In the genomic region with DNA sequence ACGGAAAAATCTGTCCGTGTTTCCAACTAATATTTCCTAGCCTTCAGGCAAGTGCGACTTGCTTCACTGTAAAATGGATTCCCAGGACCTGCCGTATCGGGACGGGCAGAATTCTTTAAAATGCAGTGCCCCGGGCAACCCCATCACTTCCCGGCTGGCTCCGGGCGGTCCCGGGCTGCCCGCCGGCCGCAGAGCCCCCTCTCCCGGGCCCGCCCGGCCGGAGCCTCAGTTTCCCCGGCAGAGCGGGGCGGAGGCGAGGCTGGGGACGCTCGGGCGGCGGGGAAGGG, we compare ENCODE assay signal across 16 cellular contexts.
DNase-seq lines count a peak whose midpoint lies in the region; ATAC-seq and TF ChIP-seq lines count a peak whose summit lies in the region.
"Had no signal": no experiment of that assay in that cellular context is flagged by ENCODE, and none has a peak within 500 bp of the region (broad histone marks: within the 10 kb centered on the region; RNA-seq: fewer than 3 reads in every experiment).

No MANE protein-coding gene starts in this region.

- ATAC-seq in GM23338, result no peak

- H3K4me3 ChIP-seq in GM23338 (peak overlapping the region; percentile 61), ascending aorta (peak overlapping the region in 1 of 2 donors; percentile 95), iPS DF 6.9 (ENCODE audit: low read length) (peak overlapping the region; percentile 34), skeletal muscle tissue (ENCODE audit: low read length in 3 of 3) (no peak overlapping the region)

- H3K9me3 Mint-ChIP-seq in GM23338, result no peaks in the 10 kb centered on the region; the same call in 2 of the 3 replicates
- H3K9me3 Mint-ChIP-seq: dendritic cell treated with granulocyte-macrophage colony-stimulating factor and Interleukin-4, amounts not matched to agents 40 ng/mL and 50 ng/mL, for 4 days had no signal

- peak overlapping the region; percentile 97 for H2AFZ ChIP-seq in GM23338

- H3K27ac Mint-ChIP-seq in GM23338, result no peak overlapping the region
- H3K27ac Mint-ChIP-seq: dendritic cell treated with granulocyte-macrophage colony-stimulating factor and Interleukin-4, amounts not matched to agents 40 ng/mL and 50 ng/mL, for 4 days had no signal

- WGBS in iPS DF 6.9 (ENCODE audit: insufficient coverage, insufficient read length), result no CpG with 5 or more reads among the region's 26 CpGs

- peaks cover 4% of the 10 kb centered on the region; the same call in 1 of the 3 replicates for H3K4me1 Mint-ChIP-seq in GM23338

- H3K79me2 ChIP-seq in GM23338 (replicated peaks; ENCODE audit: insufficient read depth), result no peaks in the 10 kb centered on the region

- no peak overlapping the region for H3K9ac ChIP-seq in skeletal muscle tissue (ENCODE audit: low read depth in 1 of 3, low read length in 3 of 3)
- H3K9ac ChIP-seq: KMS-11 had no signal

- no peaks in the 10 kb centered on the region for H3K36me3 Mint-ChIP-seq in GM23338 (ENCODE audit: low read depth)

- H4K20me1 ChIP-seq in GM23338 (replicated peaks; ENCODE audit: insufficient read depth), result no peaks in the 10 kb centered on the region

- H3K27me3 ChIP-seq in GM23338 (ENCODE audit: insufficient read depth), result peaks cover 41% of the 10 kb centered on the region
- H3K27me3 ChIP-seq in ascending aorta, result no peaks in the 10 kb centered on the region
- peaks cover 2% of the 10 kb centered on the region; the same call in 1 of the 2 replicates for H3K27me3 ChIP-seq in iPS DF 6.9 (ENCODE audit: control insufficient read depth, insufficient read depth, low read length)
- no peaks in the 10 kb centered on the region for H3K27me3 ChIP-seq in skeletal muscle tissue (ENCODE audit: control insufficient read depth in 3 of 3, insufficient read depth in 3 of 3, low read length in 3 of 3)

- H3K27ac ChIP-seq in GM23338 (ENCODE audit: low read depth) (no peak overlapping the region), ascending aorta (peak overlapping the region; percentile 99 to 100), iPS DF 6.9 (ENCODE audit: low read length) (no peak overlapping the region), skeletal muscle tissue (ENCODE audit: low read depth, low read length) (peak overlapping the region; percentile 98)
- H3K27ac ChIP-seq: KMS-11 had no signal

- TF ChIP-seq CTCF in GM23338 (conservative IDR thresholded peaks at IDR 0.05; ENCODE audit: low read depth in 2 of 2) (no peak), ascending aorta (IDR thresholded peaks at IDR 0.05) (no peak)

- H3K9me2 ChIP-seq in GM23338 (ENCODE audit: insufficient read depth), result no peaks in the 10 kb centered on the region

- no peaks in the 10 kb centered on the region for H3K9me3 ChIP-seq in ascending aorta
- no peaks in the 10 kb centered on the region for H3K9me3 ChIP-seq in iPS DF 6.9 (ENCODE audit: control insufficient read depth, insufficient read depth, low read length)
- H3K9me3 ChIP-seq in skeletal muscle tissue (ENCODE audit: control insufficient read depth in 3 of 3, low read length in 3 of 3), result no peaks in the 10 kb centered on the region

- H3F3A ChIP-seq in GM23338 (replicated peaks; ENCODE audit: low read depth), result peaks cover 8% of the 10 kb centered on the region

- DNase-seq in GM23338 (ENCODE audit: low spot score), result no peak
- DNase-seq in ascending aorta (ENCODE audit: low spot score in 2 of 2), result peak in 1 of 2 donors; percentile 45
- no peak for DNase-seq in iPS DF 6.9 (ENCODE audit: low read depth, low spot score)
- DNase-seq in pons (ENCODE audit: low spot score), result no peak
- no peak for DNase-seq in NCI-H1930 (lab: John Stamatoyannopoulos, UW)
- no peak for DNase-seq in activated T-cell treated with anti-CD3 and anti-CD28 coated beads for 4 hours
- DNase-seq in activated naive CD4-positive, alpha-beta T cell treated with anti-CD3 and anti-CD28 coated beads, Interleukin-2, amount 50 U/mL, for 16 hours, result no peak
- DNase-seq: DMS153; foreskin fibroblast; NCI-H187; NCI-H774; SIG-M5; stimulated activated CD4-positive, alpha-beta T cell treated with anti-CD3 and anti-CD28 coated beads, Interleukin-15, amount 100 ng/mL, for 24 hours had no signal

- H3K36me3 ChIP-seq in GM23338 (ENCODE audit: insufficient read depth) (no peaks in the 10 kb centered on the region), ascending aorta (peaks cover 0 to 5% of the 10 kb centered on the region in 2 donors), iPS DF 6.9 (ENCODE audit: control insufficient read depth, insufficient read depth, low read length) (peaks cover 2% of the 10 kb centered on the region; the same call in 1 of the 2 replicates), skeletal muscle tissue (ENCODE audit: control insufficient read depth in 3 of 3, insufficient read depth in 3 of 3, low read length in 3 of 3) (no peaks in the 10 kb centered on the region)

- H3K4me1 ChIP-seq in GM23338 (ENCODE audit: insufficient read depth) (peaks cover 18% of the 10 kb centered on the region), ascending aorta (peaks cover 24 to 78% of the 10 kb centered on the region in 2 donors), iPS DF 6.9 (ENCODE audit: control insufficient read depth, insufficient read depth, low read length) (no peaks in the 10 kb centered on the region; the same call in 1 of the 2 replicates), skeletal muscle tissue (ENCODE audit: control insufficient read depth in 3 of 3, insufficient read depth in 3 of 3, low read length in 3 of 3) (peaks cover 64 to 84% (median 65%) of the 10 kb centered on the region in 3 donors)

- peak overlapping the region; percentile 64; the same call in 2 of the 3 replicates for H3K4me3 Mint-ChIP-seq in GM23338
- H3K4me3 Mint-ChIP-seq: dendritic cell treated with granulocyte-macrophage colony-stimulating factor and Interleukin-4, amounts not matched to agents 40 ng/mL and 50 ng/mL, for 4 days had no signal

- peaks cover 18% of the 10 kb centered on the region for H3K27me3 Mint-ChIP-seq in GM23338 (ENCODE audit: insufficient read depth, low read depth, poor library complexity)

- intact Hi-C loops in ascending aorta (cut with DNase I), result no loop called here

- H3K4me2 ChIP-seq in GM23338, result peak overlapping the region; percentile 75
- H3K4me2 ChIP-seq: KMS-11 had no signal

TF ChIP-seq in GM23338, 12 proteins besides CTCF, POLR2A, EP300 and RAD21:
- TF ChIP-seq EZH2 (IDR thresholded peaks at IDR 0.05; ENCODE audit: low read depth, unreplicated experiment), result peak; percentile 46
- TF ChIP-seq, protein P1, sequence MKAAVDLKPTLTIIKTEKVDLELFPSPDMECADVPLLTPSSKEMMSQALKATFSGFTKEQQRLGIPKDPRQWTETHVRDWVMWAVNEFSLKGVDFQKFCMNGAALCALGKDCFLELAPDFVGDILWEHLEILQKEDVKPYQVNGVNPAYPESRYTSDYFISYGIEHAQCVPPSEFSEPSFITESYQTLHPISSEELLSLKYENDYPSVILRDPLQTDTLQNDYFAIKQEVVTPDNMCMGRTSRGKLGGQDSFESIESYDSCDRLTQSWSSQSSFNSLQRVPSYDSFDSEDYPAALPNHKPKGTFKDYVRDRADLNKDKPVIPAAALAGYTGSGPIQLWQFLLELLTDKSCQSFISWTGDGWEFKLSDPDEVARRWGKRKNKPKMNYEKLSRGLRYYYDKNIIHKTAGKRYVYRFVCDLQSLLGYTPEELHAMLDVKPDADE (IDR thresholded peaks at IDR 0.05), result no peak
TF ChIP-seq in GM23338: peak in this region for 1.

Comparison
In these comparisons a context has a peak if more than half of its experiments do, and no peak if none do; other contexts are left out.
1. H3K27ac ChIP-seq: peak in ascending aorta (2 of 2) and skeletal muscle tissue (single experiment); none in GM23338 (single experiment) and iPS DF 6.9 (single experiment).
2. H3K4me3 ChIP-seq: peak in GM23338 (single experiment) and iPS DF 6.9 (single experiment); none in skeletal muscle tissue (0 of 3).